Comparison of ENCODE assay signal across 18 cellular contexts in genomic region chr14:55650992-55651391, GRCh38.
DNase-seq lines count a peak whose midpoint lies in the region; ATAC-seq and FAIRE-seq lines count a peak whose summit lies in the region.
"Had no signal": no experiment of that assay in that cellular context is flagged by ENCODE, and none has a peak within 500 bp of the region (broad histone marks: within the 10 kb centered on the region; RNA-seq: fewer than 3 reads in every experiment).

No MANE protein-coding gene starts in this region.

- FAIRE-seq in HTR-8/SVneo (lab: Jason Lieb, UNC), result peak; percentile 23
- FAIRE-seq: A549, D721Med, GM12892, GM19239 had no signal

- no peaks in the 10 kb centered on the region for H3K9me3 Mint-ChIP-seq in activated T-cell treated with anti-CD3 and anti-CD28 coated beads, Interleukin-2, amount 50 U/mL, for 72 hours
- H3K9me3 Mint-ChIP-seq in T-helper 2 cell treated with Interferon-gamma antibody and Interleukin-4, amounts not matched to agents 5 μg/mL and 100 μg/mL, for 36 hours, result no peaks in the 10 kb centered on the region
- no peaks in the 10 kb centered on the region for H3K9me3 Mint-ChIP-seq in stimulated activated effector memory CD8-positive, alpha-beta T cell treated with anti-CD3 and anti-CD28 coated beads, Interleukin-12 subunit alpha, Interleukin-12 subunit beta, amount 100 ng/mL, for 72 hours
- H3K9me3 Mint-ChIP-seq: CD8-positive, alpha-beta T cell; H9 had no signal

- peaks cover 3 to 14% of the 10 kb centered on the region in 2 donors for H3K36me3 Mint-ChIP-seq in activated T-cell treated with anti-CD3 and anti-CD28 coated beads, Interleukin-2, amount 50 U/mL, for 72 hours (ENCODE audit: insufficient read depth in 2 of 2)
- peaks cover 50% of the 10 kb centered on the region for H3K36me3 Mint-ChIP-seq in T-helper 2 cell treated with Interferon-gamma antibody and Interleukin-4, amounts not matched to agents 5 μg/mL and 100 μg/mL, for 36 hours (ENCODE audit: low read depth)
- peaks cover 100% of the 10 kb centered on the region for H3K36me3 Mint-ChIP-seq in stimulated activated effector memory CD8-positive, alpha-beta T cell treated with anti-CD3 and anti-CD28 coated beads, Interleukin-12 subunit alpha, Interleukin-12 subunit beta, amount 100 ng/mL, for 72 hours

- DNase-seq in activated T-cell treated with anti-CD3 and anti-CD28 coated beads, Interleukin-2, amount 50 U/mL, for 72 hours, result no peak
- no peak for DNase-seq in activated T-cell treated with anti-CD3 and anti-CD28 coated beads, Interleukin-2, amount 50 U/mL, for 1 hour
- no peak for DNase-seq in HTR-8/SVneo (ENCODE audit: insufficient read length, low spot score)
- no peak for DNase-seq in T-helper 2 cell treated with Interferon-gamma antibody and Interleukin-4, amounts not matched to agents 5 μg/mL and 100 μg/mL, for 36 hours (ENCODE audit: low spot score)
- DNase-seq in stimulated activated effector memory CD8-positive, alpha-beta T cell treated with anti-CD3 and anti-CD28 coated beads, Interleukin-12 subunit alpha, Interleukin-12 subunit beta, amount 100 ng/mL, for 72 hours (ENCODE audit: low spot score in 2 of 2), result no peak
- DNase-seq: BE2C; CD8-positive, alpha-beta T cell; COR-L47; DMS153; DMS79 treated with DMSO at 0.1 percent for 48 hours; EL; GOT3; H9 had no signal

- peaks cover 18% of the 10 kb centered on the region for H3K4me1 Mint-ChIP-seq in activated T-cell treated with anti-CD3 and anti-CD28 coated beads, Interleukin-2, amount 50 U/mL, for 72 hours (ENCODE audit: low read depth)
- H3K4me1 Mint-ChIP-seq in T-helper 2 cell treated with Interferon-gamma antibody and Interleukin-4, amounts not matched to agents 5 μg/mL and 100 μg/mL, for 36 hours (ENCODE audit: low read depth), result peaks cover 13% of the 10 kb centered on the region
- peaks cover 18% of the 10 kb centered on the region for H3K4me1 Mint-ChIP-seq in stimulated activated effector memory CD8-positive, alpha-beta T cell treated with anti-CD3 and anti-CD28 coated beads, Interleukin-12 subunit alpha, Interleukin-12 subunit beta, amount 100 ng/mL, for 72 hours
- H3K4me1 Mint-ChIP-seq: H9 had no signal

- no peaks in the 10 kb centered on the region for H3K27me3 Mint-ChIP-seq in activated T-cell treated with anti-CD3 and anti-CD28 coated beads, Interleukin-2, amount 50 U/mL, for 72 hours (ENCODE audit: low read depth)
- H3K27me3 Mint-ChIP-seq in T-helper 2 cell treated with Interferon-gamma antibody and Interleukin-4, amounts not matched to agents 5 μg/mL and 100 μg/mL, for 36 hours (ENCODE audit: low read depth), result no peaks in the 10 kb centered on the region

- ATAC-seq in activated T-cell treated with anti-CD3 and anti-CD28 coated beads, Interleukin-2, amount 50 U/mL, for 72 hours (replicated peaks in 1 of 2), result peak in 1 of 2 donors; percentile 57
- ATAC-seq in stimulated activated effector memory CD8-positive, alpha-beta T cell treated with anti-CD3 and anti-CD28 coated beads, Interleukin-12 subunit alpha, Interleukin-12 subunit beta, amount 100 ng/mL, for 72 hours, result peak; percentile 59
- ATAC-seq in GM18861 (IDR thresholded peaks at IDR 0.05; ENCODE audit: unreplicated experiment), result no peak
- ATAC-seq: A549; CD8-positive, alpha-beta T cell had no signal

- peak overlapping the region; percentile 96 for H3K27ac Mint-ChIP-seq in activated T-cell treated with anti-CD3 and anti-CD28 coated beads, Interleukin-2, amount 50 U/mL, for 72 hours
- H3K27ac Mint-ChIP-seq in T-helper 2 cell treated with Interferon-gamma antibody and Interleukin-4, amounts not matched to agents 5 μg/mL and 100 μg/mL, for 36 hours, result peak overlapping the region; percentile 24
- peak overlapping the region; percentile 17 for H3K27ac Mint-ChIP-seq in stimulated activated effector memory CD8-positive, alpha-beta T cell treated with anti-CD3 and anti-CD28 coated beads, Interleukin-12 subunit alpha, Interleukin-12 subunit beta, amount 100 ng/mL, for 72 hours
- H3K27ac Mint-ChIP-seq: CD8-positive, alpha-beta T cell had no signal

- peak overlapping the region in 1 of 2 donors; percentile 62 for H3K4me3 Mint-ChIP-seq in activated T-cell treated with anti-CD3 and anti-CD28 coated beads, Interleukin-2, amount 50 U/mL, for 72 hours
- H3K4me3 Mint-ChIP-seq in T-helper 2 cell treated with Interferon-gamma antibody and Interleukin-4, amounts not matched to agents 5 μg/mL and 100 μg/mL, for 36 hours, result no peak overlapping the region
- H3K4me3 Mint-ChIP-seq in stimulated activated effector memory CD8-positive, alpha-beta T cell treated with anti-CD3 and anti-CD28 coated beads, Interleukin-12 subunit alpha, Interleukin-12 subunit beta, amount 100 ng/mL, for 72 hours, result no peak overlapping the region
- H3K4me3 Mint-ChIP-seq: CD8-positive, alpha-beta T cell; H9 had no signal

Comparison
In these comparisons a context has a peak if more than half of its experiments do, and no peak if none do; other contexts are left out.
1. H3K27ac Mint-ChIP-seq: peak in every context shown above with its lines; median percentile 96 in activated T-cell treated with anti-CD3 and anti-CD28 coated beads, Interleukin-2, amount 50 U/mL, for 72 hours; 24 in T-helper 2 cell treated with Interferon-gamma antibody and Interleukin-4, amounts not matched to agents 5 μg/mL and 100 μg/mL, for 36 hours; 17 in stimulated activated effector memory CD8-positive, alpha-beta T cell treated with anti-CD3 and anti-CD28 coated beads, Interleukin-12 subunit alpha, Interleukin-12 subunit beta, amount 100 ng/mL, for 72 hours.